Comparison of ENCODE assay signal across 32 cellular contexts in genomic region chr1:55593299-55593698, GRCh38.
"Had no signal": no experiment of that assay in that cellular context is flagged by ENCODE, and none has a peak within 500 bp of the region (broad histone marks: within the 10 kb centered on the region; RNA-seq: fewer than 3 reads in every experiment).

No MANE protein-coding gene starts in this region.

- H3K9me3 ChIP-seq: ascending aorta, body of pancreas, SJCRH30, SK-N-SH had no signal

- H3K4me1 ChIP-seq: body of pancreas, SJCRH30 had no signal

- H3K27ac ChIP-seq: ascending aorta, body of pancreas, RWPE1, SJCRH30 had no signal

- H3K27me3 ChIP-seq: ascending aorta, body of pancreas, SJCRH30 had no signal

- FAIRE-seq: bronchial epithelial cell had no signal

- DNase-seq: activated CD4-positive, alpha-beta memory T cell treated with anti-CD3 and anti-CD28 coated beads for 36 hours; activated CD4-positive, alpha-beta T cell treated with anti-CD3 and anti-CD28 coated beads for 1 hour; activated CD4-positive, alpha-beta T cell treated with anti-CD3 and anti-CD28 coated beads, Interleukin-2, amount 10 ng/mL, durations not matched to agents 24 days and 14 days; activated CD8-positive, alpha-beta memory T cell treated with anti-CD3 and anti-CD28 coated beads for 24 hours; activated effector memory CD4-positive, alpha-beta T cell treated with anti-CD3 and anti-CD28 coated beads, Interleukin-2, amount 50 U/mL, for 16 hours; activated naive CD4-positive, alpha-beta T cell treated with Interleukin-2 at 50 U/mL for 16 hours; activated naive CD8-positive, alpha-beta T cell treated with anti-CD3 and anti-CD28 coated beads, Interleukin-2, amount 50 U/mL, for 24 hours; activated T-cell treated with anti-CD3 and anti-CD28 coated beads, Interleukin-2, amount 50 U/mL, for 4 hours; amniotic stem cell; body of pancreas; central memory CD4-positive, alpha-beta T cell; Karpas-422; MM.1S; NCI-H1105; NCI-H1436; NCI-H187; NCI-H2081; NCI-H2171; NCI-H2227 treated with DMSO at 0.1 percent for 48 hours; NCI-H446 treated with DMSO at 0.1 percent for 48 hours; NCI-H526 treated with DMSO at 0.1 percent for 48 hours; NK-92 treated with Interleukin-12 subunit alpha and Interleukin-12 subunit beta, amount 100 ng/mL, for 24 hours; OCI-M1; Right ventricle myocardium superior; SJCRH30; SK-N-SH had no signal

- H3K4me2 ChIP-seq: SK-N-SH had no signal

- H3K4me3 ChIP-seq: ascending aorta, body of pancreas, SJCRH30 had no signal

- H3K9ac ChIP-seq: SK-N-SH had no signal

- H3K36me3 ChIP-seq: ascending aorta, SJCRH30 had no signal

- ATAC-seq: activated naive CD4-positive, alpha-beta T cell treated with anti-CD3 and anti-CD28 coated beads, Interleukin-2, amount 50 U/mL, for 72 hours; activated naive CD8-positive, alpha-beta T cell treated with anti-CD3 and anti-CD28 coated beads, Interleukin-2, amount 50 U/mL, for 24 hours; activated T-cell treated with anti-CD3 and anti-CD28 coated beads, Interleukin-2, amount 50 U/mL, for 4 hours; body of pancreas; Panc1; WTC11 had no signal
